8 cellular contexts compared by ENCODE assay signal in genomic region chr1:51878616-51879336, GRCh38. TPM values are rescaled to one million over a fixed set of nuclear protein-coding genes. Genes with fewer than 3 reads are reported as not detected.
DNase-seq lines count a peak whose midpoint lies in the region; ATAC-seq lines count a peak whose summit lies in the region.

Gene NRDC (minus strand): TSS chr1:51878727. CDS start chr1:51878615, 112 bp downstream.

- ATAC-seq in GM21390 (IDR thresholded peaks at IDR 0.05; ENCODE audit: unreplicated experiment) = peak; percentile 95
- ATAC-seq in memory B cell (ENCODE audit: low read depth) = peak; percentile 89

- peak; percentile 99 for DNase-seq in Caki2 (ENCODE audit: low read depth)
- peak; percentile 30 to 100 (median 99) for DNase-seq in HUDEP-2 (lab: John Stamatoyannopoulos, UW; ENCODE audit: unreplicated experiment in 76 of 76)
- DNase-seq in NOMO-1 treated with dmso at 0.1 percent for 144 hours (lab: John Stamatoyannopoulos, UW; ENCODE audit: unreplicated experiment) = peak; percentile 99
- peak; percentile 95 to 99 (median 97) for DNase-seq in activated CD8-positive, alpha-beta memory T cell treated with anti-CD3 and anti-CD28 coated beads for 48 hours (ENCODE audit: low read depth in 2 of 3, low spot score in 2 of 3)
- peak; percentile 94 to 98 for DNase-seq in memory B cell (ENCODE audit: low spot score in 2 of 2)
- peak; percentile 98 for DNase-seq in stimulated activated CD8-positive, alpha-beta memory T cell treated with anti-CD3 and anti-CD28 coated beads, Interleukin-12 subunit alpha, Interleukin-12 subunit beta, amount 100 ng/mL, for 24 hours (ENCODE audit: extremely low read depth)

- H3K36me3 Mint-ChIP-seq in memory B cell = no peaks in the 10 kb centered on the region

- peaks cover 2% of the 10 kb centered on the region for H3K27me3 Mint-ChIP-seq in memory B cell

- no peaks in the 10 kb centered on the region for H3K27me3 ChIP-seq in endocrine pancreas (ENCODE audit: control insufficient read depth, insufficient read depth, low read length)

- H3K4me1 ChIP-seq in endocrine pancreas (ENCODE audit: control insufficient read depth, insufficient read depth, low read length) = peaks cover 8% of the 10 kb centered on the region

- in situ Hi-C loops in Caki2 (cut with HindIII; ENCODE audit: low pct_unique_long_range_greater_than_20kb, low sequenced_read_pairs) = no loop called here

- H3K9me3 Mint-ChIP-seq in memory B cell = no peaks in the 10 kb centered on the region

- peaks cover 14% of the 10 kb centered on the region for H3K4me1 Mint-ChIP-seq in memory B cell

- no peak within 1 kb of the TSS for H3K4me3 Mint-ChIP-seq in memory B cell

- H3K9me3 ChIP-seq in endocrine pancreas (ENCODE audit: control insufficient read depth, low read length) = no peaks in the 10 kb centered on the region

- peak within 1 kb of the TSS; percentile 95 for H3K4me3 ChIP-seq in endocrine pancreas (ENCODE audit: control insufficient read depth, insufficient read depth, low read length)

- no peak within 1 kb of the TSS for H3K27ac Mint-ChIP-seq in memory B cell

- H3K36me3 ChIP-seq in endocrine pancreas (ENCODE audit: control insufficient read depth, insufficient read depth, low read length) = no peaks in the 10 kb centered on the region

- peak within 1 kb of the TSS; percentile 98 for H3K9ac ChIP-seq in endocrine pancreas (ENCODE audit: control insufficient read depth, insufficient read depth, low read length)

RNA-seq across cellular contexts. Expression of gene NRDC, which starts in this region (rescaled TPM):
- total RNA-seq in Caki2 (2014; rRNA removed; shearing (Covaris generic); ENCODE audit: low replicate concordance) = 33.7 TPM in 2 replicates

Comparison
In these comparisons a context has a peak if more than half of its experiments do, and no peak if none do; other contexts are left out.
1. Peak in every context shown above with its lines: DNase-seq, ATAC-seq and H3K4me3 ChIP-seq.